Comparison of ENCODE assay signal across 17 cellular contexts in the genomic region with DNA sequence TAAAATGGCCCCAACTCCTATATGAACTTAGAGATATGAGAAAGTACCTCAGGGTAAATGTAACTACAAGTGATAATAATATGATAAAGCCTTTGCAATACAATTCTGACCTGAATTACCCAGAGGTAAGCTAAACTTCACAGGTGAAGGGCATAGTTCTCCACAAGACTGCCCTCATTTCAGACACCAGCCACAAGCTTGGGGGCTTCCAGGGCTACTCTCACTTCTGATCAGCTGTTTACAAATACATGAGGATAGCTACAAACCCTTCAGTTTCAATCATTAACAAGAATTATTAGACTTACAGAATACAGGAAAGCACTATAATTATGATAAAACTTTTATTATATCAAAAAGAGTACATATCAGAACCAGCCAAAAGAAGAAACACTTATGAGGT.
"Had no signal": no experiment of that assay in that cellular context is flagged by ENCODE, and none has a peak within 500 bp of the region (broad histone marks: within the 10 kb centered on the region; RNA-seq: fewer than 3 reads in every experiment).

No MANE protein-coding gene starts in this region.

- H3K4me1 Mint-ChIP-seq: nephron progenitor cell had no signal

- H3K36me3 ChIP-seq: colonic mucosa had no signal

- H3K27me3 Mint-ChIP-seq: naive thymus-derived CD4-positive, alpha-beta T cell; type B pancreatic cell had no signal

- H3K4me1 ChIP-seq: colonic mucosa, spleen, stomach had no signal

- ATAC-seq: naive thymus-derived CD4-positive, alpha-beta T cell; sciatic nerve had no signal

- H3K4me3 ChIP-seq: colonic mucosa, lung, spleen, stomach had no signal

- H3K27ac ChIP-seq: colonic mucosa, foreskin keratinocyte, spleen, stomach had no signal

- DNase-seq: colonic mucosa; kidney; left cardiac atrium; left ventricle myocardium superior; naive thymus-derived CD4-positive, alpha-beta T cell; nephron progenitor cell; posterior cingulate gyrus; spleen; stimulated activated CD4-positive, alpha-beta T cell treated with anti-CD3 and anti-CD28 coated beads, Interleukin-2, amount 100 ng/mL, for 24 hours; stimulated activated CD4-positive, alpha-beta T cell treated with anti-CD3 and anti-CD28 coated beads, Interleukin-4, amount 100 ng/mL, for 4 hours; stimulated activated naive CD4-positive, alpha-beta T cell; stomach; substantia nigra had no signal

- H3K27me3 ChIP-seq: colonic mucosa, foreskin keratinocyte, spleen, stomach had no signal

- H3K27ac Mint-ChIP-seq: nephron progenitor cell, type B pancreatic cell had no signal

- H3K4me3 Mint-ChIP-seq: nephron progenitor cell, type B pancreatic cell had no signal
